8 cellular contexts compared by ENCODE assay signal in the genomic region with DNA sequence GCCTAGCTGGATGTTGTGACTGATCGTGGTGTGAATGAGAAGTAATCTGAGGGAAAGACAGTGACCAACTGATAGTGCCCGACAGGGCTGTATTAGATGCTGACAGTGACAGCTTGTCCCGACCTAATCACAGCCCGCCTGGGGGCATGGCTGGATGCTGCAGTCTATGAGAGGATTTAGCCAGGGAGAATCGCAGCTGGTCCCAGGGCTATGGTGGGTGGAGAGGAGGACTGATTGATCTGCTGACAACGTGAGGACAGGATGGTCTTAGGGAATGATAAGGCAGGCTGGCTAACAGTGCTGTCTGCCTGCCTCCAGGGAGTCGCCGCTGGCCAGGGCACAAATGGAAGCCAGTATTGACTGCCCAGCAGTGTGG. TPM values are rescaled to one million over a fixed set of nuclear protein-coding genes. Genes with fewer than 3 reads are reported as not detected.
A peak's percentile ranks its signal among the peaks of the same experiment; 100 is the strongest.
DNase-seq lines count a peak whose midpoint lies in the region; TF ChIP-seq lines count a peak whose summit lies in the region.

No MANE protein-coding gene starts in this region.

- peak; percentile 27 for DNase-seq in ELR (ENCODE audit: low read depth)
- DNase-seq in HuH-7 (ENCODE audit: low spot score) = peak; percentile 59
- no peak for DNase-seq in mammary epithelial cell
- DNase-seq in medulla oblongata (ENCODE audit: extremely low spot score) = peak; percentile 23
- no peak for DNase-seq in GM10266 (ENCODE audit: extremely low spot score)
- DNase-seq in amniotic stem cell (lab: John Stamatoyannopoulos, UW) = no peak
- DNase-seq in COR-L47 (lab: John Stamatoyannopoulos, UW) = no peak

- peaks cover 7% of the 10 kb centered on the region for H3K4me1 ChIP-seq in mammary epithelial cell (ENCODE audit: insufficient read depth, low read length)
- no peaks in the 10 kb centered on the region for H3K4me1 ChIP-seq in urinary bladder (ENCODE audit: insufficient read depth)

- H3K79me2 ChIP-seq in mammary epithelial cell (ENCODE audit: insufficient read depth, low read length) = peaks cover 41% of the 10 kb centered on the region

- TSS peak; percentile 99 for BruUV-seq in mammary epithelial cell (replicated peaks; lab: Mats Ljungman, UMichigan)

- H3K4me3 ChIP-seq in mammary epithelial cell (replicated peaks in 1 of 3; ENCODE audit: insufficient read depth in 1 of 3, low read depth in 2 of 3, low read length in 3 of 3) = peak overlapping the region; percentile 17 to 56 (median 45)
- H3K4me3 ChIP-seq in urinary bladder (ENCODE audit: low read depth, low read length) = peak overlapping the region; percentile 88

- H2AFZ ChIP-seq in mammary epithelial cell (ENCODE audit: low read depth, low read length) = peak overlapping the region; percentile 84

- WGBS in mammary epithelial cell (ENCODE audit: low coverage, missing lambda C conversion rate) = 38% methylated on average over 8 of the region's 8 CpGs
- WGBS in urinary bladder = 2% methylated on average over 8 of the region's 8 CpGs

- H3K36me3 ChIP-seq in mammary epithelial cell (ENCODE audit: insufficient read depth, low read length) (peaks cover 4% of the 10 kb centered on the region), urinary bladder (ENCODE audit: insufficient read depth) (peaks cover 4% of the 10 kb centered on the region)

- TF ChIP-seq CTCF in mammary epithelial cell (conservative IDR thresholded peaks at IDR 0.05 in 1 of 2, IDR thresholded peaks at IDR 0.05 in 1 of 2; ENCODE audit: extremely low read depth in 1 of 2, insufficient read depth in 1 of 2, low read depth in 1 of 2, low read length in 2 of 2) (no peak), GM10266 (IDR thresholded peaks at IDR 0.05; ENCODE audit: control insufficient read depth, insufficient read depth, low read depth, missing control alignments) (no peak)

- CTCF ChIA-PET in mammary epithelial cell (lab: Charles Lee; ENCODE audit: low non-redundant PET) = interaction anchor here (0.7 kb wide), 1 partner anchor 47 kb away, joined by 3 read pairs; no protein-coding TSS in a partner anchor

- peak overlapping the region; percentile 54 for H3K9ac ChIP-seq in mammary epithelial cell (ENCODE audit: insufficient read depth, low read length)

- no peaks in the 10 kb centered on the region for H3K27me3 ChIP-seq in mammary epithelial cell (ENCODE audit: insufficient read depth, low read length)

- dilution Hi-C loops in mammary epithelial cell (cut with HindIII; ENCODE audit: low sequenced_read_pairs) = no loop called here

- H3K27ac ChIP-seq in mammary epithelial cell (ENCODE audit: insufficient read depth, low read depth, low read length) = peak overlapping the region; percentile 51
- H3K27ac ChIP-seq in urinary bladder (ENCODE audit: low read depth) = peak overlapping the region; percentile 83

- intact Hi-C loops in mammary epithelial cell (cut with micrococcal nuclease) = loop anchor here (2.0 kb wide), 2 partner anchors 13 to 41 kb away; partner anchors contain the start of gene WAS

- H3K4me2 ChIP-seq in mammary epithelial cell (ENCODE audit: insufficient read depth, low read depth, low read length) = peak overlapping the region; percentile 71

- in situ Hi-C loops in mammary epithelial cell (cut with MboI; ENCODE audit: low sequenced_read_pairs in 2 of 2) = no loop called here

- no peaks in the 10 kb centered on the region for H4K20me1 ChIP-seq in mammary epithelial cell (ENCODE audit: insufficient read depth, low read length)

- H3K9me3 ChIP-seq in mammary epithelial cell (replicated peaks; ENCODE audit: insufficient read depth, low read length) = peaks cover 2% of the 10 kb centered on the region

RNA-seq across cellular contexts. Expression of gene SUV39H1, which starts 0.6 kb away (rescaled TPM):
- total RNA-seq in mammary epithelial cell = 10 to 100 TPM in 1 of 2 donors, 1 to 10 TPM in 1; 2.8 to 11.4 TPM
- polyA plus RNA-seq in mammary epithelial cell = 19.1 TPM
- 26.4 TPM for polyA minus RNA-seq in mammary epithelial cell
- 2.8 TPM for total RNA-seq in urinary bladder
- polyA plus RNA-seq in urinary bladder = 6.0 TPM

RNA-seq across cellular contexts. Expression of gene WAS, which starts 12.3 kb away (rescaled TPM):
- total RNA-seq in mammary epithelial cell = under 1 TPM in 1 of 2 donors, not detected in 1; 0.16 TPM
- 0.03 TPM for polyA plus RNA-seq in mammary epithelial cell
- not detected for polyA minus RNA-seq in mammary epithelial cell
- total RNA-seq in urinary bladder = 1.0 TPM
- 6.1 TPM for polyA plus RNA-seq in urinary bladder

Comparison
In these comparisons a context has a peak if more than half of its experiments do, and no peak if none do; other contexts are left out.
1. DNase-seq: peak in ELR (single experiment), HuH-7 (single experiment) and medulla oblongata (single experiment); none in mammary epithelial cell (single experiment), GM10266 (single experiment), amniotic stem cell (single experiment) and COR-L47 (single experiment).